ENCODE assay signal across 27 cellular contexts in the genomic region with DNA sequence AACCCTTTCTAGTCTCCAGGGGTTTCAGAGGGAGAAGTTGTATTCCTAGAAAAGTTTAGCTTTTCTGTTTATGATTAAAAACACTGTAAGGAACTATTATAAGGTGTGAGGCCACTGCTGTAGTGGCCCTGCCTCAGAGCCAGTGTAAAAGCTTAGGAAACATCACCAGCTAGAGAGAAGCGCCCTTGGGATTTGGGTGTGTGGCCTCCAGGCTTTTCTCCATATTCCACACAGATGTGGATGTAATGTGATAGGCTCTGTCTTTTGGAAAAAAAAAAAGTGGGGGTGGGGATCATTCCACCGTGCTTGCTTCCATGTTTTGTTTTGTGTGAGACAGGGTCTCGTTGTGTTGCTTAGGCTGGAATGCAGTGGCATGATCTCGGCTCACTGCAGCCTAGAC.
"Had no signal": no experiment of that assay in that cellular context is flagged by ENCODE, and none has a peak within 500 bp of the region (broad histone marks: within the 10 kb centered on the region; RNA-seq: fewer than 3 reads in every experiment).

No MANE protein-coding gene starts in this region.

- H3K27me3 ChIP-seq: adrenal gland, body of pancreas, colonic mucosa, hepatocyte, neutrophil had no signal

- ATAC-seq: body of pancreas, mucosa of descending colon, sciatic nerve had no signal

- H3K27ac Mint-ChIP-seq: activated CD4-positive, alpha-beta T cell treated with anti-CD3 and anti-CD28 coated beads, Interleukin-2, amount 10 ng/mL, durations not matched to agents 7 days and 5 days; activated naive CD8-positive, alpha-beta T cell; nephron; stimulated activated naive CD8-positive, alpha-beta T cell treated with anti-CD3 and anti-CD28 coated beads, Interleukin-15, Interleukin-2, amounts not matched to agents 100 ng/mL and 50 ng/mL, for 24 hours had no signal

- H3K4me3 Mint-ChIP-seq: activated CD4-positive, alpha-beta T cell treated with anti-CD3 and anti-CD28 coated beads, Interleukin-2, amount 10 ng/mL, durations not matched to agents 7 days and 5 days; activated naive CD8-positive, alpha-beta T cell; nephron; stimulated activated naive CD8-positive, alpha-beta T cell treated with anti-CD3 and anti-CD28 coated beads, Interleukin-15, Interleukin-2, amounts not matched to agents 100 ng/mL and 50 ng/mL, for 24 hours had no signal

- H3K27me3 Mint-ChIP-seq: activated CD4-positive, alpha-beta T cell treated with anti-CD3 and anti-CD28 coated beads, Interleukin-2, amount 10 ng/mL, durations not matched to agents 7 days and 5 days; activated naive CD8-positive, alpha-beta T cell; stimulated activated naive CD8-positive, alpha-beta T cell treated with anti-CD3 and anti-CD28 coated beads, Interleukin-15, Interleukin-2, amounts not matched to agents 100 ng/mL and 50 ng/mL, for 24 hours had no signal

- DNase-seq: activated CD4-positive, alpha-beta T cell treated with anti-CD3 and anti-CD28 coated beads, Interleukin-2, amount 10 ng/mL, durations not matched to agents 7 days and 5 days; activated CD4-positive, CD25-positive, alpha-beta regulatory T cell treated with anti-CD3 and anti-CD28 coated beads, Interleukin-2, amount 50 U/mL, for 72 hours; activated effector memory CD4-positive, alpha-beta T cell treated with Interleukin-2 at 50 U/mL for 16 hours; activated naive CD4-positive, alpha-beta T cell treated with Interleukin-2 at 50 U/mL for 16 hours; activated T-cell treated with anti-CD3 and anti-CD28 coated beads for 4 hours; aorta; body of pancreas; colonic mucosa; effector memory CD4-positive, alpha-beta T cell; erythroblast; islet precursor cell; left ventricle myocardium inferior; mucosa of descending colon; stimulated activated CD4-positive, alpha-beta T cell treated with anti-CD3 and anti-CD28 coated beads, Interleukin-12 subunit alpha, Interleukin-12 subunit beta, amount 100 ng/mL, for 4 hours; stimulated activated CD4-positive, alpha-beta T cell treated with anti-CD3 and anti-CD28 coated beads, Interleukin-4, amount 100 ng/mL, for 1 hour; T-helper 2 cell; trophoblast cell had no signal

- H3K4me1 ChIP-seq: colonic mucosa had no signal

- H3K9me3 ChIP-seq: adrenal gland, body of pancreas, colonic mucosa, left ventricle myocardium inferior, mucosa of descending colon, neutrophil, thoracic aorta had no signal

- H3K4me3 ChIP-seq: adrenal gland, body of pancreas, colonic mucosa, hepatocyte, left ventricle myocardium inferior, lung, mucosa of descending colon, skin epidermis, thoracic aorta had no signal

- H3K9me3 Mint-ChIP-seq: activated CD4-positive, alpha-beta T cell treated with anti-CD3 and anti-CD28 coated beads, Interleukin-2, amount 10 ng/mL, durations not matched to agents 7 days and 5 days; nephron; stimulated activated naive CD8-positive, alpha-beta T cell treated with anti-CD3 and anti-CD28 coated beads, Interleukin-15, Interleukin-2, amounts not matched to agents 100 ng/mL and 50 ng/mL, for 24 hours had no signal
